18 cellular contexts compared by ENCODE assay signal in the genomic region with DNA sequence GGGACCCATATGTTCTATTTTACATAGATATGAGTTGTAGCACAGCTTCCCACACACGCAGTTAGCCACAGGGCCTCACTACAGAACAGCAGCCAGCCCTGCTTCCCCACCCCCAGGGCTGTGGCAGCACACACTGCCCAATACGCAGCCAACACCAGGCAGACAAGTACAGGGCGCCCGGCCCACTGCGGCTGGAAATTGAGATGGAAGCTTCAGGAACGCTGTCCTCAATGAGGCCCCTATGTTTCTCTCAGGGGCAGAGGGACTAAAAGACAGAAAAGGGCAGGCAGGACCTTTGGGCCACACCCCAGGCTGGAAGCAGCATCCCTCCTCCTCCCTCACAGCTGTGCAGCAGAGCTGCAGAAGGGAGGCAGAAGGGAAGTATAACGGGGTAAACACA. TPM values are rescaled to one million over a fixed set of nuclear protein-coding genes. Genes with fewer than 3 reads are reported as not detected.
DNase-seq lines count a peak whose midpoint lies in the region; ATAC-seq, FAIRE-seq and TF ChIP-seq lines count a peak whose summit lies in the region.
"Had no signal": no experiment of that assay in that cellular context is flagged by ENCODE, and none has a peak within 500 bp of the region (broad histone marks: within the 10 kb centered on the region; RNA-seq: fewer than 3 reads in every experiment).

No MANE protein-coding gene starts in this region.

- peaks cover 71% of the 10 kb centered on the region for H3K36me3 Mint-ChIP-seq in endodermal cell (ENCODE audit: low read depth)
- H3K36me3 Mint-ChIP-seq in activated naive CD4-positive, alpha-beta T cell treated with anti-CD3 and anti-CD28 coated beads for 36 hours (ENCODE audit: low read depth), result peaks cover 35% of the 10 kb centered on the region

- H3K9ac ChIP-seq in endodermal cell (ENCODE audit: extremely low read depth, low read length, poor library complexity, severe bottlenecking) (no peak overlapping the region), HepG2 (ENCODE audit: insufficient read depth, low read depth, low read length) (no peak overlapping the region)

- H3K9me3 ChIP-seq in endodermal cell (ENCODE audit: control insufficient read depth, low read length) (no peaks in the 10 kb centered on the region), HepG2 (ENCODE audit: low read length) (no peaks in the 10 kb centered on the region)
- H3K9me3 ChIP-seq: sigmoid colon, vagina had no signal

- TF ChIP-seq CTCF in endodermal cell (conservative IDR thresholded peaks at IDR 0.05) (no peak), HepG2 (CRISPR knock-in tag; IDR thresholded peaks at IDR 0.05) (no peak)

- H3K4me1 ChIP-seq in endodermal cell (ENCODE audit: control insufficient read depth, insufficient read depth, low read length), result no peaks in the 10 kb centered on the region
- no peaks in the 10 kb centered on the region for H3K4me1 ChIP-seq in HepG2 (ENCODE audit: insufficient read depth, low read length)
- H3K4me1 ChIP-seq: sigmoid colon had no signal

- POLR2A ChIA-PET in HepG2 (lab: Yijun Ruan, JAX), result no interaction called here

- H3K27me3 Mint-ChIP-seq in endodermal cell (ENCODE audit: insufficient read depth), result no peaks in the 10 kb centered on the region
- H3K27me3 Mint-ChIP-seq in activated naive CD4-positive, alpha-beta T cell treated with anti-CD3 and anti-CD28 coated beads for 36 hours (ENCODE audit: low read depth), result no peaks in the 10 kb centered on the region

- intact Hi-C loops in HepG2 (cut with micrococcal nuclease; ENCODE audit: unreplicated experiment), result loop anchor here (5.0 kb wide), 1 partner anchor 147 kb away; no protein-coding TSS in a partner anchor
- intact Hi-C loops in activated naive CD4-positive, alpha-beta T cell treated with anti-CD3 and anti-CD28 coated beads for 36 hours (cut with micrococcal nuclease), result no loop called here

- no peaks in the 10 kb centered on the region for H3K9me3 Mint-ChIP-seq in endodermal cell
- H3K9me3 Mint-ChIP-seq in activated naive CD4-positive, alpha-beta T cell treated with anti-CD3 and anti-CD28 coated beads for 36 hours, result no peaks in the 10 kb centered on the region

- DNase-seq in Ammon's horn (ENCODE audit: low spot score), result peak; percentile 66
- peak; percentile 55 for DNase-seq in H7
- no peak for DNase-seq in endodermal cell
- peak; percentile 44 for DNase-seq in middle frontal gyrus (ENCODE audit: extremely low spot score, low spot score)
- no peak for DNase-seq in GOT3 (lab: John Stamatoyannopoulos, UW)
- DNase-seq in HepG2 (ENCODE audit: low spot score), result no peak
- no peak for DNase-seq in SW 1271 (lab: John Stamatoyannopoulos, UW)
- no peak for DNase-seq in activated naive CD4-positive, alpha-beta T cell treated with anti-CD3 and anti-CD28 coated beads for 36 hours
- DNase-seq: activated T-cell treated with anti-CD3 and anti-CD28 coated beads, Interleukin-2, amount 50 U/mL, for 1 hour; AML-193; mammary epithelial cell; NCI-H1930; NCI-H748 treated with DMSO at 0.1 percent for 48 hours; sigmoid colon; stimulated activated CD4-positive, alpha-beta T cell treated with anti-CD3 and anti-CD28 coated beads, Interleukin-4, amount 100 ng/mL, for 4 hours had no signal

- H3K36me3 ChIP-seq in H7 (replicated peaks; ENCODE audit: control insufficient read depth, insufficient read depth, low read length) (peaks cover 39% of the 10 kb centered on the region), endodermal cell (ENCODE audit: control insufficient read depth, insufficient read depth, low read length) (peaks cover 69% of the 10 kb centered on the region), HepG2 (replicated peaks in 1 of 2; ENCODE audit: control insufficient read depth in 1 of 2, insufficient read depth in 2 of 2, low read length in 2 of 2) (peaks cover 43 to 77% of the 10 kb centered on the region in 2 experiments)

- ATAC-seq in HepG2, result no peak

- H3K79me2 ChIP-seq in HepG2 (ENCODE audit: insufficient read depth, low read length), result peaks cover 54% of the 10 kb centered on the region

- TF ChIP-seq RAD21 in HepG2 (CRISPR knock-in tag; IDR thresholded peaks at IDR 0.05), result no peak

- peak overlapping the region; percentile 23 for H3K27ac Mint-ChIP-seq in endodermal cell
- H3K27ac Mint-ChIP-seq in activated naive CD4-positive, alpha-beta T cell treated with anti-CD3 and anti-CD28 coated beads for 36 hours, result no peak overlapping the region

- 0 out of 2 replicates have a peak, but pooled peaks cover 2% of the 10 kb centered on the region for H4K20me1 ChIP-seq in HepG2 (ENCODE audit: insufficient read depth, low read length)

- CTCF ChIA-PET in HepG2 (lab: Yijun Ruan, JAX; ENCODE audit: low intra/inter-chr PET ratio, low total read pairs), result no interaction called here
- CTCF ChIA-PET in activated naive CD4-positive, alpha-beta T cell treated with anti-CD3 and anti-CD28 coated beads for 36 hours (lab: Charles Lee), result no interaction called here

- H3K27me3 ChIP-seq in H7 (ENCODE audit: control insufficient read depth, insufficient read depth, low read length) (no peaks in the 10 kb centered on the region), endodermal cell (ENCODE audit: control insufficient read depth, insufficient read depth, low read length, poor library complexity, severe bottlenecking) (no peaks in the 10 kb centered on the region), HepG2 (ENCODE audit: control insufficient read depth in 1 of 2, insufficient read depth in 2 of 2, low read length in 2 of 2) (no peaks in the 10 kb centered on the region)
- H3K27me3 ChIP-seq: sigmoid colon, vagina had no signal

- H3K27ac ChIP-seq in endodermal cell (ENCODE audit: low read depth, low read length) (peak overlapping the region; percentile 36), HepG2 (ENCODE audit: extremely low read length, insufficient read depth, low read length) (no peak overlapping the region)
- H3K27ac ChIP-seq: sigmoid colon, vagina had no signal

- 95 to 97% methylated on average over 4 to 7 of the region's 7 CpGs for WGBS in endodermal cell (ENCODE audit: insufficient coverage in 1 of 2, insufficient read length in 1 of 2), 2 experiments
- WGBS in HepG2 (ENCODE audit: low lambda C conversion rate), result over 99% methylated on average over 7 of the region's 7 CpGs

- in situ Hi-C loops in HepG2 (cut with HindIII; ENCODE audit: extremely low pct_ligation_motif_present, low pct_unique_long_range_greater_than_20kb), result no loop called here

- H3K4me2 ChIP-seq in HepG2 (ENCODE audit: low read depth, low read length), result no peak overlapping the region

- BruUV-seq in HepG2 (replicated peaks; lab: Mats Ljungman, UMichigan), result no TSS peak

- no peak overlapping the region for H2AFZ ChIP-seq in HepG2 (ENCODE audit: low read length)

- H3K4me3 ChIP-seq in H7 (ENCODE audit: insufficient read depth, low read depth, low read length) (no peak overlapping the region), endodermal cell (ENCODE audit: low read length) (no peak overlapping the region), HepG2 (replicated peaks in 1 of 3; ENCODE audit: insufficient read depth in 1 of 3, low read depth in 2 of 3, low read length in 3 of 3) (no peak overlapping the region)
- H3K4me3 ChIP-seq: coronary artery, sigmoid colon, vagina had no signal

- TF ChIP-seq POLR2A in HepG2 (IDR thresholded peaks at IDR 0.05; ENCODE audit: insufficient read depth in 1 of 2, low read depth in 2 of 2, low read length in 2 of 2), result no peak

- TF ChIP-seq EP300 in HepG2 (IDR thresholded peaks at IDR 0.05; ENCODE audit: low read depth in 2 of 2, low read length in 2 of 2) (no peak), HepG2 (CRISPR knock-in tag; IDR thresholded peaks at IDR 0.05; ENCODE audit: borderline replicate concordance) (no peak)

- no peaks in the 10 kb centered on the region for H3K4me1 Mint-ChIP-seq in endodermal cell
- peaks cover 15% of the 10 kb centered on the region for H3K4me1 Mint-ChIP-seq in activated naive CD4-positive, alpha-beta T cell treated with anti-CD3 and anti-CD28 coated beads for 36 hours (ENCODE audit: low read depth)

- no peak overlapping the region for H3K4me3 Mint-ChIP-seq in endodermal cell
- no peak overlapping the region for H3K4me3 Mint-ChIP-seq in activated naive CD4-positive, alpha-beta T cell treated with anti-CD3 and anti-CD28 coated beads for 36 hours

- no peak for FAIRE-seq in HepG2 (lab: Jason Lieb, UNC)
- FAIRE-seq: RCC 7860 had no signal

RNA-seq across cellular contexts. Expression of a gene that starts 14.5 kb away (rescaled TPM):
- total RNA-seq in H7 (2014; rRNA removed; shearing (Covaris generic)), result 12.9 and 15.3 TPM in 2 replicates
- total RNA-seq in endodermal cell (10 to 100 TPM; 26.7 to 33.5 TPM), HepG2 (2016; rRNA removed; fragmentation: Illumina TruSeq; extraction: Trizol) (14.4 and 14.8 TPM in 2 replicates)
- polyA plus RNA-seq in endodermal cell (2013, experiment 1 of 2), result 9.5 TPM
- polyA plus RNA-seq in endodermal cell (2013, experiment 2 of 2), result 9.6 TPM
- 5.6 and 6.6 TPM in 2 replicates for total RNA-seq in HepG2 (2016; cell fraction: cytosol; rRNA removed; fragmentation: Illumina TruSeq; extraction: Trizol; ENCODE audit: low read depth)
- 13.1 and 14.9 TPM in 2 replicates for total RNA-seq in HepG2 (2016; cell fraction: insoluble cytoplasmic fraction; rRNA removed; fragmentation: Illumina TruSeq; extraction: Trizol)
- total RNA-seq in HepG2 (2016; cell fraction: membrane; rRNA removed; fragmentation: Illumina TruSeq; extraction: Trizol), result 6.4 and 7.7 TPM in 2 replicates
- total RNA-seq in HepG2 (2016; cell fraction: nucleus; rRNA removed; fragmentation: Illumina TruSeq; extraction: Trizol), result 19.0 and 23.6 TPM in 2 replicates
- 10.9 and 11.3 TPM in 2 replicates for polyA plus RNA-seq in HepG2 (2011; rRNA removed)
- 9.4 and 15.2 TPM in 2 replicates for polyA plus RNA-seq in HepG2 (2011; cell fraction: cytosol; rRNA removed)
- polyA plus RNA-seq in HepG2 (2011; cell fraction: nucleus; rRNA removed), result 45.2 and 52.9 TPM in 2 replicates
- polyA plus RNA-seq in HepG2 (2012), result 10.2 and 10.8 TPM in 2 replicates
- 3.4 and 3.8 TPM in 2 replicates for polyA plus RNA-seq in HepG2 (2016; cell fraction: cytosol; fragmentation: Illumina TruSeq; extraction: Trizol; ENCODE audit: low read depth)
- 17.9 and 21.8 TPM in 2 replicates for polyA plus RNA-seq in HepG2 (2016; cell fraction: insoluble cytoplasmic fraction; fragmentation: Illumina TruSeq; extraction: Trizol; ENCODE audit: low read depth)
- polyA plus RNA-seq in HepG2 (2016; cell fraction: membrane; fragmentation: Illumina TruSeq; extraction: Trizol; ENCODE audit: low read depth), result 5.6 and 6.6 TPM in 2 replicates
- 29.4 and 30.7 TPM in 2 replicates for polyA plus RNA-seq in HepG2 (2016; cell fraction: nucleus; fragmentation: Illumina TruSeq; extraction: Trizol; ENCODE audit: insufficient read depth, low read depth)
- 35.6 and 97.8 TPM in 2 replicates for polyA minus RNA-seq in HepG2 (2011; rRNA and poly(A)+ RNA removed; ENCODE audit: low replicate concordance)
- 5.3 and 5.5 TPM in 2 replicates for polyA minus RNA-seq in HepG2 (2011; cell fraction: cytosol; rRNA and poly(A)+ RNA removed)
- 31.8 and 38.4 TPM in 2 replicates for polyA minus RNA-seq in HepG2 (2011; cell fraction: nucleus; rRNA and poly(A)+ RNA removed)
- 10 to 100 TPM; 38.6 to 38.7 TPM for total RNA-seq in activated naive CD4-positive, alpha-beta T cell treated with anti-CD3 and anti-CD28 coated beads for 36 hours

RNA-seq across cellular contexts. Expression of a gene that starts 28.3 kb away (rescaled TPM):
- 40.5 and 41.9 TPM in 2 replicates for total RNA-seq in H7 (2014; rRNA removed; shearing (Covaris generic))
- total RNA-seq in endodermal cell (10 to 100 TPM; 25.8 to 27.2 TPM), HepG2 (2016; rRNA removed; fragmentation: Illumina TruSeq; extraction: Trizol) (29.6 and 35.7 TPM in 2 replicates)
- polyA plus RNA-seq in endodermal cell (2013, experiment 1 of 2), result 23.5 TPM
- polyA plus RNA-seq in endodermal cell (2013, experiment 2 of 2), result 24.3 TPM
- total RNA-seq in HepG2 (2016; cell fraction: cytosol; rRNA removed; fragmentation: Illumina TruSeq; extraction: Trizol; ENCODE audit: low read depth), result 10.7 and 12.6 TPM in 2 replicates
- total RNA-seq in HepG2 (2016; cell fraction: insoluble cytoplasmic fraction; rRNA removed; fragmentation: Illumina TruSeq; extraction: Trizol), result 29.5 and 34.4 TPM in 2 replicates
- total RNA-seq in HepG2 (2016; cell fraction: membrane; rRNA removed; fragmentation: Illumina TruSeq; extraction: Trizol), result 17.4 and 17.6 TPM in 2 replicates
- total RNA-seq in HepG2 (2016; cell fraction: nucleus; rRNA removed; fragmentation: Illumina TruSeq; extraction: Trizol), result 14.6 and 17.9 TPM in 2 replicates
- polyA plus RNA-seq in HepG2 (2011; rRNA removed), result 14.2 and 15.4 TPM in 2 replicates
- 15.0 and 17.3 TPM in 2 replicates for polyA plus RNA-seq in HepG2 (2011; cell fraction: cytosol; rRNA removed)
- 11.9 and 13.2 TPM in 2 replicates for polyA plus RNA-seq in HepG2 (2011; cell fraction: nucleus; rRNA removed)
- 17.6 and 21.1 TPM in 2 replicates for polyA plus RNA-seq in HepG2 (2012)
- polyA plus RNA-seq in HepG2 (2016; cell fraction: cytosol; fragmentation: Illumina TruSeq; extraction: Trizol; ENCODE audit: low read depth), result 11.7 and 13.4 TPM in 2 replicates
- 27.9 and 29.5 TPM in 2 replicates for polyA plus RNA-seq in HepG2 (2016; cell fraction: insoluble cytoplasmic fraction; fragmentation: Illumina TruSeq; extraction: Trizol; ENCODE audit: low read depth)
- 13.6 and 15.3 TPM in 2 replicates for polyA plus RNA-seq in HepG2 (2016; cell fraction: membrane; fragmentation: Illumina TruSeq; extraction: Trizol; ENCODE audit: low read depth)
- polyA plus RNA-seq in HepG2 (2016; cell fraction: nucleus; fragmentation: Illumina TruSeq; extraction: Trizol; ENCODE audit: insufficient read depth, low read depth), result 20.7 and 24.6 TPM in 2 replicates
- polyA minus RNA-seq in HepG2 (2011; rRNA and poly(A)+ RNA removed; ENCODE audit: low replicate concordance), result 10.6 and 20.7 TPM in 2 replicates
- 14.2 and 15.6 TPM in 2 replicates for polyA minus RNA-seq in HepG2 (2011; cell fraction: cytosol; rRNA and poly(A)+ RNA removed)
- 8.2 and 14.2 TPM in 2 replicates for polyA minus RNA-seq in HepG2 (2011; cell fraction: nucleus; rRNA and poly(A)+ RNA removed)
- 10 to 100 TPM; 11.5 to 12.5 TPM for total RNA-seq in activated naive CD4-positive, alpha-beta T cell treated with anti-CD3 and anti-CD28 coated beads for 36 hours

Comparison
In these comparisons a context has a peak if more than half of its experiments do, and no peak if none do; other contexts are left out.
1. DNase-seq: peak in Ammon's horn (single experiment), H7 (single experiment) and middle frontal gyrus (single experiment); none in endodermal cell (single experiment), GOT3 (single experiment), HepG2 (single experiment), SW 1271 (0 of 2) and activated naive CD4-positive, alpha-beta T cell treated with anti-CD3 and anti-CD28 coated beads for 36 hours (single experiment).